In the genomic region with DNA sequence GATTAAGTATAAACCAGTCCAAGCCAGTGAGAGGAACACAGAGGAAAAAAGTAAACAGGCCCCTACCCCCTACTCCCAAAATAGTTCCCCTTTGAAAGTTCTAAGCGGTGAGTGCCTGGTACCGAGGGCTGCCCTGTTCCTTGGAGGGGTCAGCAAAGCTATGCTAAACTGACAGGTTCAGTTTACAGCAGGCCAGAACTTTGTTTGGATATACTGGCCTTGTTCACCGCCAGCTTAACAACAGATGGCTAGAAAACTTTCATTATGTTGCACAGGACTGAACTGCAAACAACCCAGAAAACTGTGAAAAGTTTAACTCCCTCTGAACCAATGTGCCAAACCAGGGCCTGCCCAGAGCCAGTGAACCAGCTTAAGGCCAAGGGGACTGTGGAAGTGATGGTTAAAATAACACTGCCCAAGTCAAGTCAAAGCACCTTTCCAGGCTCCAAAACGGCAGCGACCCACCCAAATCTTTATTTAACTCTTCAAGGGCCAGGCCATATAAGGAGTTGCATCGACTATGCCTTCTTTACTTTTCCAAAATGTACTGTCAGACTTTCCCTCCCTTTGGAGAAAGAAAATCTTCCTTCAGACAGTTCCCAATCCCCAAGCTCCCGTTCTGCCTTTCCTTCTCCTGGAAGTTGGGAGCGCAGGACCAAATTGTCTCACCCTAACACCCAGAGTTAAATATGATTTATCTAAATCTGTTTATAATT, we compare ENCODE assay signal across 12 cellular contexts.
DNase-seq lines count a peak whose midpoint lies in the region; ATAC-seq, FAIRE-seq and TF ChIP-seq lines count a peak whose summit lies in the region.
"Had no signal": no experiment of that assay in that cellular context is flagged by ENCODE, and none has a peak within 500 bp of the region (broad histone marks: within the 10 kb centered on the region; RNA-seq: fewer than 3 reads in every experiment).

No MANE protein-coding gene starts in this region.

- H3K9me3 Mint-ChIP-seq in activated naive CD8-positive, alpha-beta T cell treated with anti-CD3 and anti-CD28 coated beads for 36 hours: no peaks in the 10 kb centered on the region
- H3K9me3 Mint-ChIP-seq: activated CD4-positive, alpha-beta T cell treated with anti-CD3 and anti-CD28 coated beads, Interleukin-2, amount 10 ng/mL, durations not matched to agents 7 days and 5 days had no signal

- H3K79me2 ChIP-seq in HepG2 (ENCODE audit: insufficient read depth, low read length): no peaks in the 10 kb centered on the region

- CTCF ChIA-PET in HepG2 (lab: Yijun Ruan, JAX; ENCODE audit: low intra/inter-chr PET ratio, low total read pairs): no interaction called here

- H4K20me1 ChIP-seq in HepG2 (ENCODE audit: insufficient read depth, low read length): no peaks in the 10 kb centered on the region

- TF ChIP-seq POLR2A in HepG2 (IDR thresholded peaks at IDR 0.05; ENCODE audit: insufficient read depth in 1 of 2, low read depth in 2 of 2, low read length in 2 of 2): no peak

- H3K4me3 ChIP-seq in HUES48 (ENCODE audit: low read depth, low read length): no peak overlapping the region
- no peak overlapping the region for H3K4me3 ChIP-seq in HepG2 (replicated peaks in 1 of 3; ENCODE audit: insufficient read depth in 1 of 3, low read depth in 2 of 3, low read length in 3 of 3)

- intact Hi-C loops in HepG2 (cut with micrococcal nuclease; ENCODE audit: unreplicated experiment): loop anchor here (1.0 kb wide), 1 partner anchor 48 kb away; no protein-coding TSS in a partner anchor
- intact Hi-C loops in sciatic nerve (cut with DNase I): no loop called here

- peak overlapping the region; percentile 84 for H3K27ac Mint-ChIP-seq in activated naive CD8-positive, alpha-beta T cell treated with anti-CD3 and anti-CD28 coated beads for 36 hours

- H3K27me3 ChIP-seq in HUES48 (ENCODE audit: control insufficient read depth, insufficient read depth, low read length) (no peaks in the 10 kb centered on the region), HepG2 (ENCODE audit: control insufficient read depth in 1 of 2, insufficient read depth in 2 of 2, low read length in 2 of 2) (no peaks in the 10 kb centered on the region)

- in situ Hi-C loops in HepG2 (cut with HindIII; ENCODE audit: extremely low pct_ligation_motif_present, low pct_unique_long_range_greater_than_20kb): no loop called here

- DNase-seq in activated naive CD8-positive, alpha-beta T cell treated with anti-CD3 and anti-CD28 coated beads for 36 hours: no peak
- DNase-seq in HepG2 (ENCODE audit: low spot score) (peak; percentile 49), sciatic nerve (ENCODE audit: low spot score) (no peak), cerebellar cortex (ENCODE audit: low spot score) (no peak)
- DNase-seq in stimulated activated naive CD4-positive, alpha-beta T cell treated with Interleukin-2 at 50 U/mL for 16 hours (lab: John Stamatoyannopoulos, UW): no peak
- DNase-seq: activated CD4-positive, alpha-beta T cell treated with anti-CD3 and anti-CD28 coated beads, Interleukin-2, amount 10 ng/mL, durations not matched to agents 7 days and 5 days; effector memory CD4-positive, alpha-beta T cell; NCI-H1417 treated with DMSO at 0.1 percent for 48 hours; NCI-H82 had no signal

- no peak for FAIRE-seq in HepG2 (lab: Jason Lieb, UNC)

- H3K4me2 ChIP-seq in HepG2 (ENCODE audit: low read depth, low read length): peak overlapping the region; percentile 51

- ATAC-seq in HepG2 (peak; percentile 93), sciatic nerve (peak; percentile 21), GM18868 (IDR thresholded peaks at IDR 0.05; ENCODE audit: unreplicated experiment) (no peak), GM21737 (IDR thresholded peaks at IDR 0.05; ENCODE audit: unreplicated experiment) (no peak)

- H3K27me3 Mint-ChIP-seq in activated naive CD8-positive, alpha-beta T cell treated with anti-CD3 and anti-CD28 coated beads for 36 hours: no peaks in the 10 kb centered on the region
- H3K27me3 Mint-ChIP-seq: activated CD4-positive, alpha-beta T cell treated with anti-CD3 and anti-CD28 coated beads, Interleukin-2, amount 10 ng/mL, durations not matched to agents 7 days and 5 days had no signal

- H2AFZ ChIP-seq in HepG2 (ENCODE audit: low read length): no peak overlapping the region

- POLR2A ChIA-PET in HepG2 (lab: Yijun Ruan, JAX): interaction anchor here (0.5 to 1.7 kb wide), 7 partner anchors 17 to 110 kb away, joined by 3 to 6 read pairs (median 4); no protein-coding TSS in a partner anchor

- H3K4me1 ChIP-seq in HUES48 (ENCODE audit: control insufficient read depth, insufficient read depth, low read length) (peaks cover 58% of the 10 kb centered on the region), HepG2 (ENCODE audit: insufficient read depth, low read length) (peaks cover 62% of the 10 kb centered on the region)

- H3K9ac ChIP-seq in HUES48 (ENCODE audit: low read depth, low read length): no peak overlapping the region
- H3K9ac ChIP-seq in HepG2 (ENCODE audit: insufficient read depth, low read depth, low read length): peak overlapping the region; percentile 28

- H3K4me1 Mint-ChIP-seq in activated naive CD8-positive, alpha-beta T cell treated with anti-CD3 and anti-CD28 coated beads for 36 hours: peaks cover 76% of the 10 kb centered on the region

- TF ChIP-seq EP300 in HepG2 (IDR thresholded peaks at IDR 0.05; ENCODE audit: low read depth in 2 of 2, low read length in 2 of 2) (0 out of 4 replicates have a peak, but pooled peaks of 1 of the 2 experiments have one; percentile 44), HepG2 (CRISPR knock-in tag; IDR thresholded peaks at IDR 0.05; ENCODE audit: borderline replicate concordance) (no peak)

- TF ChIP-seq CTCF in HepG2 (CRISPR knock-in tag; IDR thresholded peaks at IDR 0.05): no peak

- H3K9me3 ChIP-seq in HUES48 (ENCODE audit: control insufficient read depth, insufficient read depth, low read length) (no peaks in the 10 kb centered on the region), HepG2 (ENCODE audit: low read length) (no peaks in the 10 kb centered on the region)

- no peaks in the 10 kb centered on the region for H3K36me3 ChIP-seq in HUES48 (ENCODE audit: control insufficient read depth, insufficient read depth, low read length)
- 0 out of 5 replicates have a peak, but pooled peaks cover 0 to 3% of the 10 kb centered on the region in 2 experiments for H3K36me3 ChIP-seq in HepG2 (replicated peaks in 1 of 2; ENCODE audit: control insufficient read depth in 1 of 2, insufficient read depth in 2 of 2, low read length in 2 of 2)

- 36% methylated on average over 8 of the region's 8 CpGs for WGBS in HepG2 (ENCODE audit: low lambda C conversion rate)

- TF ChIP-seq RAD21 in HepG2 (CRISPR knock-in tag; IDR thresholded peaks at IDR 0.05): no peak

- H3K36me3 Mint-ChIP-seq in activated naive CD8-positive, alpha-beta T cell treated with anti-CD3 and anti-CD28 coated beads for 36 hours: peaks cover 45% of the 10 kb centered on the region

- BruUV-seq in HepG2 (replicated peaks; lab: Mats Ljungman, UMichigan): no TSS peak

- H3K27ac ChIP-seq in HUES48 (ENCODE audit: low read depth, low read length): peak overlapping the region; percentile 56
- H3K27ac ChIP-seq in HepG2 (ENCODE audit: extremely low read length, insufficient read depth, low read length): peak overlapping the region; percentile 57

- H3K4me3 Mint-ChIP-seq in activated naive CD8-positive, alpha-beta T cell treated with anti-CD3 and anti-CD28 coated beads for 36 hours: no peak overlapping the region
- H3K4me3 Mint-ChIP-seq: activated CD4-positive, alpha-beta T cell treated with anti-CD3 and anti-CD28 coated beads, Interleukin-2, amount 10 ng/mL, durations not matched to agents 7 days and 5 days had no signal

TF ChIP-seq in HepG2, 621 proteins besides CTCF, POLR2A, EP300 and RAD21 (continues in another document):
- TF ChIP-seq KDM1A (CRISPR knock-in tag; IDR thresholded peaks at IDR 0.05): no peak
- peak; percentile 57; the same call in 1 of the 2 replicates for TF ChIP-seq NR2F2 (IDR thresholded peaks at IDR 0.05; ENCODE audit: borderline replicate concordance, low read depth)
- TF ChIP-seq MIXL1 (CRISPR knock-in tag; IDR thresholded peaks at IDR 0.05): no peak
- no peak for TF ChIP-seq PRMT3 (CRISPR knock-in tag; IDR thresholded peaks at IDR 0.05; ENCODE audit: borderline replicate concordance, low read depth)
- TF ChIP-seq ZMYM3 (CRISPR knock-in tag; IDR thresholded peaks at IDR 0.05): peak; percentile 33; the same call in 1 of the 2 replicates
- peak; percentile 57; the same call in 1 of the 2 replicates for TF ChIP-seq NR2F6 (IDR thresholded peaks at IDR 0.05)
- TF ChIP-seq NR2F6 (CRISPR knock-in tag; IDR thresholded peaks at IDR 0.05): peak; percentile 50; the same call in 1 of the 2 replicates
- no peak; the same call in 1 of the 2 replicates for TF ChIP-seq BCL6 (CRISPR knock-in tag; IDR thresholded peaks at IDR 0.05)
- TF ChIP-seq, protein P1, sequence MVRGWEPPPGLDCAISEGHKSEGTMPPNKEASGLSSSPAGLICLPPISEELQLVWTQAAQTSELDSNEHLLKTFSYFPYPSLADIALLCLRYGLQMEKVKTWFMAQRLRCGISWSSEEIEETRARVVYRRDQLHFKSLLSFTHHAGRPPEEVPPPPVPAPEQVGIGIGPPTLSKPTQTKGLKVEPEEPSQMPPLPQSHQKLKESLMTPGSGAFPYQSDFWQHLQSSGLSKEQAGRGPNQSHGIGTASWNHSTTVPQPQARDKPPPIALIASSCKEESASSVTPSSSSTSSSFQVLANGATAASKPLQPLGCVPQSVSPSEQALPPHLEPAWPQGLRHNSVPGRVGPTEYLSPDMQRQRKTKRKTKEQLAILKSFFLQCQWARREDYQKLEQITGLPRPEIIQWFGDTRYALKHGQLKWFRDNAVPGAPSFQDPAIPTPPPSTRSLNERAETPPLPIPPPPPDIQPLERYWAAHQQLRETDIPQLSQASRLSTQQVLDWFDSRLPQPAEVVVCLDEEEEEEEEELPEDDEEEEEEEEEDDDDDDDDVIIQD (CRISPR knock-in tag; IDR thresholded peaks at IDR 0.05; ENCODE audit: low read depth): 0 out of 2 replicates have a peak, but pooled peaks have one; percentile 33
- peak; percentile 47; the same call in 1 of the 2 replicates for TF ChIP-seq ZFY (CRISPR knock-in tag; IDR thresholded peaks at IDR 0.05)
- TF ChIP-seq MEF2D (CRISPR knock-in tag; IDR thresholded peaks at IDR 0.05): peak; percentile 48; the same call in 1 of the 2 replicates
- no peak for TF ChIP-seq GABPB1 (CRISPR knock-in tag; IDR thresholded peaks at IDR 0.05)
- TF ChIP-seq SUZ12 (IDR thresholded peaks at IDR 0.05; ENCODE audit: low read depth, low read length): no peak
- peak; percentile 51; the same call in 1 of the 2 replicates for TF ChIP-seq FOXJ3 (CRISPR knock-in tag; IDR thresholded peaks at IDR 0.05; ENCODE audit: borderline replicate concordance)

Comparison
In these comparisons a context has a peak if more than half of its experiments do, and no peak if none do; other contexts are left out.
1. ATAC-seq: peak in HepG2 (single experiment) and sciatic nerve (single experiment); none in GM18868 (single experiment) and GM21737 (single experiment).